In the genomic region with DNA sequence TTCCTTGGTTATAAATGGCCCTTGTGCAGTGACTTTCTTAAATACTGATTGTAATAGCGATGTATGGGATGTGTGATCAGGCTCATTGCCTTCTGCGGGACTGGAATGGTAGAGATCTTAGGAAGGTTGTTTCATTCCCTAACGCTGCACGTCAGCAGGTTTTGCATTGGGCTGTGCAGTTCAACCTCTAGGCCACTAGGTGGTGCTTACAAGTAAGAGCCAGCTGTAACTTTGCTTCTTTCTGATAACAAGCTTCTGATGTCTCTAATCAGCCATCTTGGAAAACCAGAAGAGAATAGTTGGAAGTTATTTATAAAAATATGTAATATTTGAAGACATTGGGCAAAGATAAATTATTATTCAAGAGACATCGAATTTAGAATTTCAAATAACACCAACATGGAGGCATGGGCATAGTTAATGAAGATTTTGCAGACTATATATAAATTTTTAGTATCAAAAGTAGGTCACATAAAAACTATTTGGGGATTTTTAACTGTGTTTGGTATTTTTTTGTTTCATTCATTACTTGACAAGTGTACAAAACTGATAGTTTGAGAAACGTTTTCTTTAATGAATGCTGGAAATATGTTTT, we compare ENCODE assay signal across 8 cellular contexts.
A peak's percentile ranks its signal among the peaks of the same experiment; 100 is the strongest.
DNase-seq lines count a peak whose midpoint lies in the region; ATAC-seq and TF ChIP-seq lines count a peak whose summit lies in the region.

No MANE protein-coding gene starts in this region.

- DNase-seq in cardiac muscle cell (ENCODE audit: low read depth in 1 of 2, low spot score in 1 of 2): peak; percentile 62 to 81
- no peak for DNase-seq in left ventricle myocardium superior
- DNase-seq in HFF-Myc (ENCODE audit: extremely low read depth, low read depth): peak; percentile 7
- DNase-seq in NCI-H1105 treated with DMSO at 0.1 percent for 48 hours (lab: John Stamatoyannopoulos, UW): peak; percentile 61
- DNase-seq in WTC11 (ENCODE audit: low spot score): peak; percentile 76
- DNase-seq in iPS-NIHi11 (ENCODE audit: low spot score): peak; percentile 44
- no peak for DNase-seq in caudate nucleus (lab: John Stamatoyannopoulos, UW)
- no peak for DNase-seq in activated naive CD4-positive, alpha-beta T cell treated with Interleukin-2 at 50 U/mL for 16 hours

- H3K27ac Mint-ChIP-seq in WTC11: peak overlapping the region; percentile 38

- H3K36me3 Mint-ChIP-seq in WTC11: no peaks in the 10 kb centered on the region; the same call in 1 of the 2 replicates

- H3K36me3 ChIP-seq in cardiac muscle cell: no peaks in the 10 kb centered on the region

- CTCF ChIA-PET in WTC11 (lab: Charles Lee): interaction anchor here (0.6 to 1.0 kb wide), 9 partner anchors 9 to 442 kb away, joined by 3 read pairs; no protein-coding TSS in a partner anchor

- H3K27me3 ChIP-seq in cardiac muscle cell: no peaks in the 10 kb centered on the region

- H3K4me3 ChIP-seq in cardiac muscle cell (no peak overlapping the region), HFF-Myc (replicated peaks; ENCODE audit: low read depth, low read length) (no peak overlapping the region)

- H3K4me1 Mint-ChIP-seq in WTC11: peaks cover 20% of the 10 kb centered on the region

- POLR2A ChIA-PET in WTC11 (lab: Charles Lee): no interaction called here

- H3K27me3 Mint-ChIP-seq in WTC11 (ENCODE audit: low read depth): no peaks in the 10 kb centered on the region

- no peaks in the 10 kb centered on the region for H3K4me1 ChIP-seq in cardiac muscle cell (ENCODE audit: low read depth)

- no peaks in the 10 kb centered on the region for H3K9me3 ChIP-seq in cardiac muscle cell (ENCODE audit: low read depth)

- H3K27ac ChIP-seq in cardiac muscle cell (no peak overlapping the region), caudate nucleus (ENCODE audit: low read depth, low read length) (no peak overlapping the region)

- H3K4me3 Mint-ChIP-seq in WTC11: no peak overlapping the region

- TF ChIP-seq CTCF in cardiac muscle cell (IDR thresholded peaks at IDR 0.05; ENCODE audit: low read depth, low read length): peak; percentile 94
- TF ChIP-seq CTCF in HFF-Myc (IDR thresholded peaks at IDR 0.05; ENCODE audit: low read depth, low read length, missing control alignments): peak; percentile 76
- TF ChIP-seq CTCF in WTC11 (IDR thresholded peaks at IDR 0.05): peak; percentile 82

- no peak for ATAC-seq in left ventricle myocardium superior
- ATAC-seq in WTC11: peak; percentile 97

- intact Hi-C loops in left ventricle myocardium superior (cut with micrococcal nuclease): no loop called here

- peaks cover 7% of the 10 kb centered on the region; the same call in 1 of the 2 replicates for H3K9me3 Mint-ChIP-seq in WTC11

TF ChIP-seq in WTC11, 78 proteins besides CTCF, POLR2A, EP300 and RAD21 (continues in another document):
- TF ChIP-seq FOXK1 (CRISPR knock-in tag; IDR thresholded peaks at IDR 0.05) (no peak), NFATC4 (CRISPR knock-in tag; IDR thresholded peaks at IDR 0.05) (no peak), CBFB (CRISPR knock-in tag; IDR thresholded peaks at IDR 0.05; ENCODE audit: low read depth) (no peak), KAT7 (CRISPR knock-in tag; IDR thresholded peaks at IDR 0.05; ENCODE audit: borderline replicate concordance) (no peak), NR2C2 (CRISPR knock-in tag; IDR thresholded peaks at IDR 0.05) (no peak), PRDM15 (CRISPR knock-in tag; IDR thresholded peaks at IDR 0.05) (no peak), CREB1 (CRISPR knock-in tag; IDR thresholded peaks at IDR 0.05) (no peak), ZNF423 (CRISPR knock-in tag; IDR thresholded peaks at IDR 0.05) (no peak), RORB (CRISPR knock-in tag; IDR thresholded peaks at IDR 0.05) (no peak), IRF1 (CRISPR knock-in tag; IDR thresholded peaks at IDR 0.05) (no peak)
- TF ChIP-seq, protein P1, sequence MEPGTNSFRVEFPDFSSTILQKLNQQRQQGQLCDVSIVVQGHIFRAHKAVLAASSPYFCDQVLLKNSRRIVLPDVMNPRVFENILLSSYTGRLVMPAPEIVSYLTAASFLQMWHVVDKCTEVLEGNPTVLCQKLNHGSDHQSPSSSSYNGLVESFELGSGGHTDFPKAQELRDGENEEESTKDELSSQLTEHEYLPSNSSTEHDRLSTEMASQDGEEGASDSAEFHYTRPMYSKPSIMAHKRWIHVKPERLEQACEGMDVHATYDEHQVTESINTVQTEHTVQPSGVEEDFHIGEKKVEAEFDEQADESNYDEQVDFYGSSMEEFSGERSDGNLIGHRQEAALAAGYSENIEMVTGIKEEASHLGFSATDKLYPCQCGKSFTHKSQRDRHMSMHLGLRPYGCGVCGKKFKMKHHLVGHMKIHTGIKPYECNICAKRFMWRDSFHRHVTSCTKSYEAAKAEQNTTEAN (CRISPR knock-in tag; IDR thresholded peaks at IDR 0.05): no peak
- TF ChIP-seq, protein P2, sequence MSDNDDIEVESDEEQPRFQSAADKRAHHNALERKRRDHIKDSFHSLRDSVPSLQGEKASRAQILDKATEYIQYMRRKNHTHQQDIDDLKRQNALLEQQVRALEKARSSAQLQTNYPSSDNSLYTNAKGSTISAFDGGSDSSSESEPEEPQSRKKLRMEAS (CRISPR knock-in tag; IDR thresholded peaks at IDR 0.05): no peak
- TF ChIP-seq, protein P3, sequence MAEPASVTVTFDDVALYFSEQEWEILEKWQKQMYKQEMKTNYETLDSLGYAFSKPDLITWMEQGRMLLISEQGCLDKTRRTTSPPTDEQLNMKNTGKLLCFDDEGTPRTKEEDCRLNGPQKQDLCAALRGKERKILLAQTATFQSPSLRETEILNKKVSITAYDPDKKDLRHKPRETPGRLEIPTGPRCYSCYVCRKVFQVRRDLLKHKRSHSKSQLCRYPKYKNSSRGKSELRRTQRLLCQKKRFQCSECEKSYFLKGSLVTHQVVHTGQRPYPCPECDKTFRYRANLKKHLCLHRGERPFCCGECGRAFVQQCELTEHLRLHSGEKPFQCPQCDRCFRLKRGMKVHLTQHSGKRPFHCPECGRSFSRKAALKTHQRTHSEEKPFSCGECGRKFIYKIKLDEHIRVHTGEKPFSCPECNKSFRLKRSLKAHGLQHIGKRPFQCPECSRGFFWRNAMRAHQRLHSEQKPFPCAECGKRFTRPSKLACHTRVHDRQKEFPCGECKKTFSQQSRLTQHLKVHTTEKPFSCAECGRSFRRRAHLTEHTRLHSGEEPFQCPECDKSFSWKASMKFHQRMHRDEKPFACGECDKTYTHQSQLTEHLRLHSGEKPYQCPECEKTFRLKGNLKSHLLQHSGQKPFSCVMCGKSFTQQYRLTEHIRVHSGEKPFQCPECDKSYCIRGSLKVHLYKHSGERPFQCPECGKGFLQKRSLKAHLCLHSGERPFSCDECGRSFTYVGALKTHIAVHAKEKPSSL (CRISPR knock-in tag; conservative IDR thresholded peaks at IDR 0.05): no peak

Comparison
In these comparisons a context has a peak if more than half of its experiments do, and no peak if none do; other contexts are left out.
1. DNase-seq: peak in cardiac muscle cell (2 of 2), HFF-Myc (single experiment), NCI-H1105 treated with DMSO at 0.1 percent for 48 hours (single experiment), WTC11 (single experiment) and iPS-NIHi11 (single experiment); none in left ventricle myocardium superior (single experiment), caudate nucleus (0 of 61) and activated naive CD4-positive, alpha-beta T cell treated with Interleukin-2 at 50 U/mL for 16 hours (single experiment).
2. Peak in every context shown above with its lines, with median percentiles within 50 percentile points of each other: CTCF ChIP-seq.